In genomic region chr22:42621505-42622002, GRCh38 we compare ENCODE assay signal across 8 cellular contexts. TPM values are rescaled to one million over a fixed set of nuclear protein-coding genes. Genes with fewer than 3 reads are reported as not detected.
DNase-seq lines count a peak whose midpoint lies in the region; ATAC-seq, FAIRE-seq and TF ChIP-seq lines count a peak whose summit lies in the region.

No MANE protein-coding gene starts in this region.

- TF ChIP-seq CTCF in AG09319 (IDR thresholded peaks at IDR 0.05; ENCODE audit: low read depth, low read length) (peak; percentile 90), Peyer's patch (IDR thresholded peaks at IDR 0.05) (peak; percentile 85 to 92 (median 87))

- FAIRE-seq in GM18507 (lab: Jason Lieb, UNC): peak; percentile 89

- CTCF ChIA-PET in activated naive CD4-positive, alpha-beta T cell treated with anti-CD3 and anti-CD28 coated beads for 36 hours (lab: Charles Lee): interaction anchor here (0.7 to 1.8 kb wide), 8 partner anchors 11 to 469 kb away, joined by 3 to 9 read pairs (median 4); no protein-coding TSS in a partner anchor

- no peaks in the 10 kb centered on the region for H3K9me3 ChIP-seq in Peyer's patch

- TF ChIP-seq POLR2A in Peyer's patch (IDR thresholded peaks at IDR 0.05): no peak

- intact Hi-C loops in activated naive CD4-positive, alpha-beta T cell treated with anti-CD3 and anti-CD28 coated beads for 36 hours (cut with micrococcal nuclease): no loop called here

- peaks cover 3% of the 10 kb centered on the region for H3K4me1 Mint-ChIP-seq in activated naive CD4-positive, alpha-beta T cell treated with anti-CD3 and anti-CD28 coated beads for 36 hours (ENCODE audit: low read depth)

- H3K4me3 ChIP-seq in Peyer's patch: no peak overlapping the region

- peaks cover 0 to 53% (median 0%) of the 10 kb centered on the region in 3 donors for H3K36me3 ChIP-seq in Peyer's patch

- no peak overlapping the region for H3K27ac Mint-ChIP-seq in activated naive CD4-positive, alpha-beta T cell treated with anti-CD3 and anti-CD28 coated beads for 36 hours

- peaks cover 0 to 22% (median 19%) of the 10 kb centered on the region in 4 donors for H3K4me1 ChIP-seq in Peyer's patch

- DNase-seq in AG09319 (ENCODE audit: extremely low read depth, low read depth): peak; percentile 53
- DNase-seq in GM18507 (ENCODE audit: extremely low spot score, insufficient read length, low read depth): peak; percentile 54
- peak; percentile 64 to 83 (median 80) for DNase-seq in Peyer's patch
- DNase-seq in activated naive CD4-positive, alpha-beta T cell treated with anti-CD3 and anti-CD28 coated beads for 36 hours: peak; percentile 66
- peak; percentile 84 for DNase-seq in glomerular visceral epithelial cell (ENCODE audit: extremely low spot score)
- peak; percentile 69 for DNase-seq in renal cortical epithelial cell (ENCODE audit: low read depth)

- peak overlapping the region in 1 of 4 donors; percentile 6 for H3K27ac ChIP-seq in Peyer's patch

- H3K9me3 Mint-ChIP-seq in activated naive CD4-positive, alpha-beta T cell treated with anti-CD3 and anti-CD28 coated beads for 36 hours: no peaks in the 10 kb centered on the region

- H3K36me3 Mint-ChIP-seq in activated naive CD4-positive, alpha-beta T cell treated with anti-CD3 and anti-CD28 coated beads for 36 hours (ENCODE audit: low read depth): peaks cover 1% of the 10 kb centered on the region

- H3K27me3 Mint-ChIP-seq in activated naive CD4-positive, alpha-beta T cell treated with anti-CD3 and anti-CD28 coated beads for 36 hours (ENCODE audit: low read depth): no peaks in the 10 kb centered on the region

- ATAC-seq in GM18511 (IDR thresholded peaks at IDR 0.05; ENCODE audit: unreplicated experiment): no peak
- no peak for ATAC-seq in GM19397 (IDR thresholded peaks at IDR 0.05; ENCODE audit: unreplicated experiment)

- no peaks in the 10 kb centered on the region for H3K27me3 ChIP-seq in Peyer's patch

- no peak overlapping the region for H3K4me3 Mint-ChIP-seq in activated naive CD4-positive, alpha-beta T cell treated with anti-CD3 and anti-CD28 coated beads for 36 hours

RNA-seq across cellular contexts. Expression of gene POLDIP3, which starts 6.9 kb away (rescaled TPM):
- total RNA-seq in Peyer's patch (10 to 100 TPM; 30.3 to 42.9 (median 38.0) TPM), renal cortical epithelial cell (20.7 and 45.9 TPM in 2 replicates)
- 10 to 100 TPM; 83.7 to 93.8 TPM for total RNA-seq in activated naive CD4-positive, alpha-beta T cell treated with anti-CD3 and anti-CD28 coated beads for 36 hours

RNA-seq across cellular contexts. Expression of gene ATP5MGL, which starts 18.8 kb away (rescaled TPM):
- total RNA-seq in Peyer's patch: not detected
- total RNA-seq in activated naive CD4-positive, alpha-beta T cell treated with anti-CD3 and anti-CD28 coated beads for 36 hours: under 1 TPM in 1 of 2 experiments, not detected in 1; 0.40 TPM
- 0.45 TPM in 1 of 2 replicates, not detected in the other for total RNA-seq in renal cortical epithelial cell

RNA-seq across cellular contexts. Expression of gene CYB5R3, which starts 27.6 kb away (rescaled TPM):
- total RNA-seq in Peyer's patch (100 to 1,000 TPM in 2 of 4 donors, 10 to 100 TPM in 2; 59.4 to 147 (median 117) TPM), renal cortical epithelial cell (21.9 and 86.9 TPM in 2 replicates)
- 10 to 100 TPM; 61.2 to 63.9 TPM for total RNA-seq in activated naive CD4-positive, alpha-beta T cell treated with anti-CD3 and anti-CD28 coated beads for 36 hours
